Comparison of ENCODE assay signal across 8 cellular contexts in the genomic region with DNA sequence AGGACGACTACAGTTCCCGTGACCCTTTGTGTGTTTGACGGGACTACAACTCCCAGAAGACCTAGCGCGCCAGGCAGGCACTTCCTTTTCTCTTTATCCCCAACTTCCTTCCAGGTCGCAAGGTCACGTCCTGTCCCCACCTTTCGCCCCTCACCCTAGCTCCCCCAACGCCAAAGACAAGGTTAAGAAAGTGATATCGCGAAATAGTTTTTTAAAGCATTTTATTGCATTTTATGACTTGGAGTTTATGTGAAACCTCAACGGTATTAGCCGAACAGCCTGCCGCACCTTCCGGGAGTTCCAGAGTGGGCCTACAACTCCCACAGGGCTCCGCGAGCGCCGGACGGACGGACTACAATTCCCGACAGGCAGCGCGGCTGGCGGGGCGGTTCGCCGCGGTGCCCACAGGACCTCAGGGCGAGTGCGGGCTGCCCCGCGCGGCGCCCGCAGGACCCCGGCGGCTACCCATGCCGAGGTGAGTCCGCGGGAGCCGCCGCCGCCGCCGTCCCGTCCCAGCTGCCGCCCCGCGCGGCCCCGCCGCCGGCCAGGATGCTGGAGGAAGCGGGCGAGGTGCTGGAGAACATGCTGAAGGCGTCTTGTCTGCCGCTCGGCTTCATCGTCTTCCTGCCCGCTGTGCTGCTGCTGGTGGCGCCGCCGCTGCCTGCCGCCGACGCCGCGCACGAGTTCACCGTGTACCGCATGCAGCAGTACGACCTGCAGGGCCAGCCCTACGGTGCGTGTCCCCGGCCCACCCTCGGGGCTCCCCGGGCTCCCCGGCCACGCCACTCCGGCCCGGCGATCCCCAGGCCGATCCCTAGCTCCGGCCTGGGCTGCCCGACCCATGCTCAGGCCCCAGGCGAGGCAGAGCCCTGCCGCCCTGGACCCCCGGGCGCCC. TPM values are rescaled to one million over a fixed set of nuclear protein-coding genes. Genes with fewer than 3 reads are reported as not detected.
DNase-seq lines count a peak whose midpoint lies in the region; ATAC-seq and TF ChIP-seq lines count a peak whose summit lies in the region.

A gene with protein sequence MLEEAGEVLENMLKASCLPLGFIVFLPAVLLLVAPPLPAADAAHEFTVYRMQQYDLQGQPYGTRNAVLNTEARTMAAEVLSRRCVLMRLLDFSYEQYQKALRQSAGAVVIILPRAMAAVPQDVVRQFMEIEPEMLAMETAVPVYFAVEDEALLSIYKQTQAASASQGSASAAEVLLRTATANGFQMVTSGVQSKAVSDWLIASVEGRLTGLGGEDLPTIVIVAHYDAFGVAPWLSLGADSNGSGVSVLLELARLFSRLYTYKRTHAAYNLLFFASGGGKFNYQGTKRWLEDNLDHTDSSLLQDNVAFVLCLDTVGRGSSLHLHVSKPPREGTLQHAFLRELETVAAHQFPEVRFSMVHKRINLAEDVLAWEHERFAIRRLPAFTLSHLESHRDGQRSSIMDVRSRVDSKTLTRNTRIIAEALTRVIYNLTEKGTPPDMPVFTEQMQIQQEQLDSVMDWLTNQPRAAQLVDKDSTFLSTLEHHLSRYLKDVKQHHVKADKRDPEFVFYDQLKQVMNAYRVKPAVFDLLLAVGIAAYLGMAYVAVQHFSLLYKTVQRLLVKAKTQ (plus strand): TSS at position 449 of the 895 bp plus-strand sequence. CDS start 101 bp downstream, at position 550.

- peaks cover 13% of the 10 kb centered on the region; the same call in 1 of the 2 replicates for H3K36me3 ChIP-seq in BE2C

- DNase-seq in BE2C = peak; percentile 97
- DNase-seq in NCI-H748 (lab: John Stamatoyannopoulos, UW; ENCODE audit: unreplicated experiment) = peak; percentile 87
- peak; percentile 94 for DNase-seq in activated CD4-positive, alpha-beta T cell treated with anti-CD3 and anti-CD28 coated beads, Interleukin-2, amount 50 U/mL, for 1 hour
- peak; percentile 90 for DNase-seq in dedifferentiated amniotic fluid mesenchymal stem cell (ENCODE audit: extremely low spot score)
- peak; percentile 98 for DNase-seq in left kidney (ENCODE audit: low read depth, low spot score)
- peak; percentile 94 to 95 for DNase-seq in stimulated activated CD4-positive, alpha-beta T cell treated with anti-CD3 and anti-CD28 coated beads, Interleukin-2, amount 100 ng/mL, for 24 hours

- no peaks in the 10 kb centered on the region for H3K9me3 ChIP-seq in BE2C

- no peak for TF ChIP-seq CTCF in BE2C (IDR thresholded peaks at IDR 0.05; ENCODE audit: low read depth, low read length)

- peak within 1 kb of the TSS; percentile 78 for H3K4me3 ChIP-seq in BE2C (ENCODE audit: low read depth, low read length)

- peaks cover 3% of the 10 kb centered on the region; the same call in 1 of the 2 replicates for H3K4me1 ChIP-seq in BE2C

- no peaks in the 10 kb centered on the region for H3K27me3 ChIP-seq in BE2C

- peak; percentile 72 for ATAC-seq in GM19351 (IDR thresholded peaks at IDR 0.05; ENCODE audit: unreplicated experiment)
- peak; percentile 77 for ATAC-seq in HG03521 (IDR thresholded peaks at IDR 0.05; ENCODE audit: unreplicated experiment)

RNA-seq across cellular contexts. Expression of the gene that starts here (rescaled TPM):
- polyA plus RNA-seq in BE2C (2012; ENCODE audit: insufficient read depth, insufficient read length, low read depth) = 139 TPM

Comparison
In these comparisons a context has a peak if more than half of its experiments do, and no peak if none do; other contexts are left out.
1. Peak in every context shown above with its lines: DNase-seq, ATAC-seq and H3K4me3 ChIP-seq.